12 cellular contexts compared by ENCODE assay signal in genomic region chr14:63672417-63673180, GRCh38. TPM values are rescaled to one million over a fixed set of nuclear protein-coding genes. Genes with fewer than 3 reads are reported as not detected.
DNase-seq lines count a peak whose midpoint lies in the region; ATAC-seq, FAIRE-seq and TF ChIP-seq lines count a peak whose summit lies in the region.
"Had no signal": no experiment of that assay in that cellular context is flagged by ENCODE, and none has a peak within 500 bp of the region (broad histone marks: within the 10 kb centered on the region; RNA-seq: fewer than 3 reads in every experiment).

No MANE protein-coding gene starts in this region.

- H3K4me2 ChIP-seq in K562 (ENCODE audit: insufficient read depth, low read length): no peak overlapping the region

- H3K36me3 Mint-ChIP-seq in Caco-2 (ENCODE audit: insufficient read depth, unreplicated experiment): no peaks in the 10 kb centered on the region

- H3K79me2 ChIP-seq in K562 (ENCODE audit: control insufficient read depth, insufficient read depth, low read length): no peaks in the 10 kb centered on the region

- ATAC-seq in GM19397 (IDR thresholded peaks at IDR 0.05; ENCODE audit: unreplicated experiment) (peak; percentile 69), HG03139 (IDR thresholded peaks at IDR 0.05; ENCODE audit: unreplicated experiment) (peak; percentile 82), K562 (no peak), GM21360 (IDR thresholded peaks at IDR 0.05; ENCODE audit: unreplicated experiment) (no peak), HG02884 (IDR thresholded peaks at IDR 0.05; ENCODE audit: unreplicated experiment) (no peak)
- ATAC-seq: psoas muscle had no signal

- BruUV-seq in K562 (replicated peaks; lab: Mats Ljungman, UMichigan): no TSS peak
- BruUV-seq in Caco-2 (replicated peaks; lab: Mats Ljungman, UMichigan): no TSS peak

- no peaks in the 10 kb centered on the region for H3K9me3 Mint-ChIP-seq in Caco-2 (ENCODE audit: unreplicated experiment)
- H3K9me3 Mint-ChIP-seq: CD4-positive, CD25-positive, alpha-beta regulatory T cell had no signal

- no peaks in the 10 kb centered on the region for H3K4me1 Mint-ChIP-seq in Caco-2 (ENCODE audit: low read depth, unreplicated experiment)

- intact Hi-C loops in K562 (cut with micrococcal nuclease): no loop called here
- intact Hi-C loops in Caco-2 (cut with micrococcal nuclease; ENCODE audit: unreplicated experiment): no loop called here

- in situ Hi-C loops in K562 (cut with MboI): no loop called here

- H3K9ac ChIP-seq in K562 (ENCODE audit: insufficient read depth in 1 of 2, low read depth in 2 of 2, low read length in 2 of 2): no peak overlapping the region

- H3K27ac ChIP-seq in K562 (ENCODE audit: extremely low read depth, low read depth, low read length): no peak overlapping the region
- H3K27ac ChIP-seq: psoas muscle had no signal

- no peaks in the 10 kb centered on the region for H4K20me1 ChIP-seq in K562 (replicated peaks; ENCODE audit: control insufficient read depth, insufficient read depth, low read length)

- H3K4me3 ChIP-seq in K562 (no peak overlapping the region), Caco-2 (ENCODE audit: low read depth, low read length) (no peak overlapping the region)
- H3K4me3 ChIP-seq: psoas muscle had no signal

- H3K4me1 ChIP-seq in K562 (replicated peaks in 1 of 2; ENCODE audit: control insufficient read depth in 2 of 2, insufficient read depth in 2 of 2, low read length in 2 of 2): no peaks in the 10 kb centered on the region
- peaks cover 14% of the 10 kb centered on the region; the same call in 1 of the 2 replicates for H3K4me1 ChIP-seq in Caco-2
- H3K4me1 ChIP-seq: psoas muscle had no signal

- POLR2A ChIA-PET in K562 (lab: Yijun Ruan, JAX): no interaction called here
- POLR2A ChIA-PET in Caco-2 (lab: Charles Lee): no interaction called here

- H3K36me3 ChIP-seq in K562 (ENCODE audit: control insufficient read depth, insufficient read depth, low read length) (no peaks in the 10 kb centered on the region), Caco-2 (ENCODE audit: control insufficient read depth, insufficient read depth, low read length) (no peaks in the 10 kb centered on the region)

- TF ChIP-seq RAD21 in K562 (CRISPR knock-in tag; conservative IDR thresholded peaks at IDR 0.05 in 1 of 2, IDR thresholded peaks at IDR 0.05 in 1 of 2): no peak

- WGBS in K562 (ENCODE audit: insufficient coverage, low coverage, missing lambda C conversion rate): 34% methylated on average over 7 of the region's 7 CpGs

- no peaks in the 10 kb centered on the region for H3K9me1 ChIP-seq in K562 (ENCODE audit: control insufficient read depth, insufficient read depth, low read length)

- H3K27me3 ChIP-seq in K562 (ENCODE audit: control insufficient read depth in 2 of 2, insufficient read depth in 2 of 2, low read length in 2 of 2): no peaks in the 10 kb centered on the region
- no peaks in the 10 kb centered on the region for H3K27me3 ChIP-seq in Caco-2 (replicated peaks; ENCODE audit: control insufficient read depth, insufficient read depth, low read length)

- TF ChIP-seq CTCF in K562 (IDR thresholded peaks at IDR 0.05 in 2 of 3, conservative IDR thresholded peaks at IDR 0.05 in 1 of 3; ENCODE audit: insufficient read depth in 2 of 3, low read depth in 1 of 3, low read length in 3 of 3) (no peak), Caco-2 (IDR thresholded peaks at IDR 0.05; ENCODE audit: insufficient read depth in 1 of 2, low read depth in 1 of 2, low read length in 1 of 2, severe bottlenecking in 1 of 2, unreplicated experiment in 1 of 2) (no peak)

- no peak for FAIRE-seq in K562 (lab: Jason Lieb, UNC)

- CTCF ChIA-PET in K562 (lab: Yijun Ruan, JAX; ENCODE audit: low intra/inter-chr PET ratio): no interaction called here
- CTCF ChIA-PET in Caco-2 (lab: Charles Lee): no interaction called here

- no peak for TF ChIP-seq EP300 in K562 (IDR thresholded peaks at IDR 0.05; ENCODE audit: low read length)

- no peak overlapping the region for H3K27ac Mint-ChIP-seq in Caco-2 (ENCODE audit: unreplicated experiment)
- H3K27ac Mint-ChIP-seq: CD4-positive, CD25-positive, alpha-beta regulatory T cell had no signal

- no peak for TF ChIP-seq POLR2A in K562 (conservative IDR thresholded peaks at IDR 0.05)

- H3K27me3 Mint-ChIP-seq in Caco-2 (ENCODE audit: insufficient read depth, unreplicated experiment): no peaks in the 10 kb centered on the region
- H3K27me3 Mint-ChIP-seq: CD4-positive, CD25-positive, alpha-beta regulatory T cell had no signal

- DNase-seq in AG20443 (ENCODE audit: low spot score) (peak; percentile 15), K562 (ENCODE audit: extremely low read depth in 1 of 4, low spot score in 3 of 4) (no peak), ureter (ENCODE audit: low spot score) (no peak), Caco-2 (no peak)
- DNase-seq: CD4-positive, CD25-positive, alpha-beta regulatory T cell; NCI-H2171 treated with DMSO at 0.1 percent for 48 hours; psoas muscle; T-helper 9 cell had no signal

- no peak overlapping the region for H2AFZ ChIP-seq in K562 (ENCODE audit: low read depth, low read length)

- H3K9me3 ChIP-seq in K562 (replicated peaks; ENCODE audit: control insufficient read depth, insufficient read depth, low read depth, low read length) (no peaks in the 10 kb centered on the region), Caco-2 (no peaks in the 10 kb centered on the region)
- H3K9me3 ChIP-seq: psoas muscle had no signal

- H3K4me3 Mint-ChIP-seq in Caco-2 (ENCODE audit: unreplicated experiment): no peak overlapping the region
- H3K4me3 Mint-ChIP-seq: CD4-positive, CD25-positive, alpha-beta regulatory T cell had no signal

TF ChIP-seq in K562, 482 proteins besides CTCF, POLR2A, EP300 and RAD21:
- TF ChIP-seq HMG20B (CRISPR knock-in tag; IDR thresholded peaks at IDR 0.05) (no peak), MEIS2 (IDR thresholded peaks at IDR 0.05; ENCODE audit: partially characterized antibody) (peak; percentile 43), NFIX (CRISPR knock-in tag; IDR thresholded peaks at IDR 0.05; ENCODE audit: low read depth) (no peak), ZBTB9 (CRISPR knock-in tag; IDR thresholded peaks at IDR 0.05) (no peak)

RNA-seq across cellular contexts. Expression of gene WDR89, which starts 30.9 kb away (rescaled TPM):
- total RNA-seq in K562 (2011; cell fraction: chromatin; rRNA removed; ENCODE audit: low replicate concordance): 4.0 and 23.3 TPM in 2 replicates
- 3.0 and 4.3 TPM in 2 replicates for total RNA-seq in K562 (2011; cell fraction: nucleolus; rRNA removed)
- total RNA-seq in K562 (2011; cell fraction: nucleoplasm; rRNA removed): 7.2 and 7.7 TPM in 2 replicates
- total RNA-seq in K562 (2014; rRNA removed) (11.3 and 11.7 TPM in 2 replicates), K562 (2014; rRNA removed; fragmentation: Illumina TruSeq; extraction: Trizol) (25.6 and 27.7 TPM in 2 replicates), K562 (2015; rRNA removed; fragmentation: Illumina TruSeq; extraction: Trizol) (16.0 and 18.0 TPM in 2 replicates), K562 (2021) (15.7 and 19.0 TPM in 2 replicates), ureter (19.3 TPM), Caco-2 (2022) (14.4 and 16.6 TPM in 2 replicates)
- polyA plus RNA-seq in K562 (2011; rRNA removed) (13.7 and 20.1 TPM in 2 replicates), K562 (2014; fragmentation: Illumina TruSeq; extraction: Trizol) (13.2 and 14.9 TPM in 2 replicates), K562 (2014; fragmentation: Nextera tagmentation; extraction: Ambion mirVana) (10 to 100 TPM; 16.2 to 23.8 TPM), K562 (2014; rRNA removed) (9.3 and 9.9 TPM in 2 replicates)
- 2.0 and 6.1 TPM in 2 replicates for polyA plus RNA-seq in K562 (2011; cell fraction: cytosol; rRNA removed)
- polyA plus RNA-seq in K562 (2011; cell fraction: nucleus; rRNA removed): 2.8 and 5.5 TPM in 2 replicates
- 8.0 and 14.1 TPM in 2 replicates for polyA plus RNA-seq in K562 (2012)
- 39.8 and 48.7 TPM in 2 replicates for polyA minus RNA-seq in K562 (2011; rRNA and poly(A)+ RNA removed)
- polyA minus RNA-seq in K562 (2011; cell fraction: cytosol; rRNA and poly(A)+ RNA removed): 7.3 and 8.8 TPM in 2 replicates
- polyA minus RNA-seq in K562 (2011; cell fraction: nucleus; rRNA and poly(A)+ RNA removed): 3.1 and 7.4 TPM in 2 replicates

RNA-seq across cellular contexts. Expression of gene SGPP1, which starts 55.3 kb away (rescaled TPM):
- total RNA-seq in K562 (2011; cell fraction: chromatin; rRNA removed; ENCODE audit: low replicate concordance): 5.0 and 9.6 TPM in 2 replicates
- total RNA-seq in K562 (2011; cell fraction: nucleolus; rRNA removed): 4.3 and 5.8 TPM in 2 replicates
- total RNA-seq in K562 (2011; cell fraction: nucleoplasm; rRNA removed): 9.2 and 12.7 TPM in 2 replicates
- total RNA-seq in K562 (2014; rRNA removed) (5.6 and 6.9 TPM in 2 replicates), K562 (2014; rRNA removed; fragmentation: Illumina TruSeq; extraction: Trizol) (7.3 and 8.0 TPM in 2 replicates), K562 (2015; rRNA removed; fragmentation: Illumina TruSeq; extraction: Trizol) (6.0 and 6.5 TPM in 2 replicates), K562 (2021) (6.5 and 6.9 TPM in 2 replicates), ureter (14.5 TPM), Caco-2 (2022) (15.2 and 16.9 TPM in 2 replicates)
- polyA plus RNA-seq in K562 (2011; rRNA removed) (3.9 and 4.9 TPM in 2 replicates), K562 (2014; fragmentation: Illumina TruSeq; extraction: Trizol) (4.9 and 6.0 TPM in 2 replicates), K562 (2014; fragmentation: Nextera tagmentation; extraction: Ambion mirVana) (1 to 10 TPM; 2.2 to 2.8 TPM), K562 (2014; rRNA removed) (4.7 and 5.2 TPM in 2 replicates)
- 2.4 and 3.8 TPM in 2 replicates for polyA plus RNA-seq in K562 (2011; cell fraction: cytosol; rRNA removed)
- polyA plus RNA-seq in K562 (2011; cell fraction: nucleus; rRNA removed): 1.6 and 2.6 TPM in 2 replicates
- 4.5 and 7.9 TPM in 2 replicates for polyA plus RNA-seq in K562 (2012)
- polyA minus RNA-seq in K562 (2011; rRNA and poly(A)+ RNA removed): 2.7 and 3.4 TPM in 2 replicates
- 2.0 and 2.5 TPM in 2 replicates for polyA minus RNA-seq in K562 (2011; cell fraction: cytosol; rRNA and poly(A)+ RNA removed)
- 2.7 TPM in 2 replicates for polyA minus RNA-seq in K562 (2011; cell fraction: nucleus; rRNA and poly(A)+ RNA removed)

Comparison
In these comparisons a context has a peak if more than half of its experiments do, and no peak if none do; other contexts are left out.
1. ATAC-seq: peak in GM19397 (single experiment) and HG03139 (single experiment); none in K562 (single experiment), GM21360 (single experiment) and HG02884 (single experiment).